16 cellular contexts compared by ENCODE assay signal in genomic region chr17:72152392-72152727, GRCh38. TPM values are rescaled to one million over a fixed set of nuclear protein-coding genes. Genes with fewer than 3 reads are reported as not detected.
DNase-seq lines count a peak whose midpoint lies in the region; ATAC-seq and TF ChIP-seq lines count a peak whose summit lies in the region.
"Had no signal": no experiment of that assay in that cellular context is flagged by ENCODE, and none has a peak within 500 bp of the region (broad histone marks: within the 10 kb centered on the region; RNA-seq: fewer than 3 reads in every experiment).

No MANE protein-coding gene starts in this region.

- TF ChIP-seq CTCF in H9 (conservative IDR thresholded peaks at IDR 0.05) (no peak), brain (conservative IDR thresholded peaks at IDR 0.05) (no peak), suprapubic skin (IDR thresholded peaks at IDR 0.05) (no peak)
- no peak for TF ChIP-seq CTCF in CD8-positive, alpha-beta T cell (IDR thresholded peaks at IDR 0.05)

- H2BK5ac ChIP-seq in H9 (ENCODE audit: insufficient read length, low read length), result no peak overlapping the region

- no peak overlapping the region for H3T11ph ChIP-seq in H9 (ENCODE audit: low read length)

- no peak overlapping the region for H3K9ac ChIP-seq in H9 (ENCODE audit: extremely low read depth, insufficient read length, low read length)

- H3K9me3 ChIP-seq in H9 (ENCODE audit: control insufficient read depth, low read depth, low read length), result no peaks in the 10 kb centered on the region
- no peaks in the 10 kb centered on the region for H3K9me3 ChIP-seq in right cardiac atrium (ENCODE audit: control insufficient read depth, low read length)
- no peaks in the 10 kb centered on the region for H3K9me3 ChIP-seq in suprapubic skin
- no peaks in the 10 kb centered on the region for H3K9me3 ChIP-seq in CD8-positive, alpha-beta T cell (ENCODE audit: low read length)
- H3K9me3 ChIP-seq: esophagus squamous epithelium, right lobe of liver, stomach had no signal

- H3K27me3 ChIP-seq in H9 (ENCODE audit: insufficient read depth, low read length), result no peaks in the 10 kb centered on the region
- H3K27me3 ChIP-seq in right cardiac atrium (ENCODE audit: control insufficient read depth, insufficient read depth), result no peaks in the 10 kb centered on the region
- no peaks in the 10 kb centered on the region for H3K27me3 ChIP-seq in suprapubic skin
- no peaks in the 10 kb centered on the region for H3K27me3 ChIP-seq in CD8-positive, alpha-beta T cell (ENCODE audit: insufficient read depth, low read length)
- H3K27me3 ChIP-seq: right lobe of liver, stomach had no signal

- TF ChIP-seq EP300 in suprapubic skin (IDR thresholded peaks at IDR 0.05), result no peak

- no peak overlapping the region for H3K4ac ChIP-seq in H9 (ENCODE audit: low read depth, low read length)

- H2BK20ac ChIP-seq in H9 (ENCODE audit: low read depth, low read length, poor library complexity, severe bottlenecking), result no peak overlapping the region

- no peak overlapping the region for H3K18ac ChIP-seq in H9 (ENCODE audit: insufficient read length, low read depth, low read length)

- no peak for TF ChIP-seq POLR2A in suprapubic skin (IDR thresholded peaks at IDR 0.05)

- H2BK12ac ChIP-seq in H9 (ENCODE audit: insufficient read length, low read depth, low read length), result peak overlapping the region; percentile 96

- no peak overlapping the region for H4K91ac ChIP-seq in H9 (ENCODE audit: insufficient read length, low read depth, low read length)

- no peak overlapping the region for H2AFZ ChIP-seq in H9 (ENCODE audit: low read length)

- H2BK120ac ChIP-seq in H9 (ENCODE audit: low read depth, low read length, poor library complexity, severe bottlenecking), result no peak overlapping the region

- H3K79me2 ChIP-seq in H9 (ENCODE audit: insufficient read depth, low read length), result no peaks in the 10 kb centered on the region

- DNase-seq in H9 (no peak), right cardiac atrium (no peak), suprapubic skin (ENCODE audit: low spot score in 2 of 2) (no peak), T-helper 2 cell (no peak)
- DNase-seq in CD8-positive, alpha-beta T cell, result no peak
- DNase-seq: activated naive CD8-positive, alpha-beta T cell treated with anti-CD3 and anti-CD28 coated beads for 36 hours; esophagus squamous epithelium; KG1; naive B cell; NCI-H146; NCI-H748 treated with DMSO at 0.1 percent for 48 hours; stomach; WERI-Rb-1 had no signal

- no peaks in the 10 kb centered on the region for H3K79me1 ChIP-seq in H9 (ENCODE audit: insufficient read depth, low read depth, low read length, poor library complexity, severe bottlenecking)

- intact Hi-C loops in right cardiac atrium (cut with DNase I), result no loop called here
- intact Hi-C loops in CD8-positive, alpha-beta T cell (cut with DNase I, micrococcal nuclease), result no loop called here

- H4K8ac ChIP-seq in H9 (replicated peaks; ENCODE audit: insufficient read length, low read depth, low read length), result no peak overlapping the region

- H3K23me2 ChIP-seq in H9 (ENCODE audit: insufficient read length, low read depth, low read length, poor library complexity, severe bottlenecking), result no peaks in the 10 kb centered on the region

- no peak overlapping the region for H3K4me3 ChIP-seq in right cardiac atrium (ENCODE audit: low read length)
- H3K4me3 ChIP-seq in suprapubic skin, result no peak overlapping the region
- no peak overlapping the region for H3K4me3 ChIP-seq in CD8-positive, alpha-beta T cell (ENCODE audit: low read depth, low read length)
- H3K4me3 ChIP-seq: esophagus squamous epithelium, right lobe of liver, stomach had no signal

- H2BK15ac ChIP-seq in H9 (ENCODE audit: low read depth, low read length), result no peak overlapping the region

- ATAC-seq in right cardiac atrium, result peak; percentile 68 to 72
- ATAC-seq in CD8-positive, alpha-beta T cell, result no peak
- ATAC-seq in GM21381 (IDR thresholded peaks at IDR 0.05; ENCODE audit: unreplicated experiment), result no peak

- CTCF ChIA-PET in CD8-positive, alpha-beta T cell (lab: Charles Lee), result no interaction called here

- H3K9me3 Mint-ChIP-seq in H9 (no peaks in the 10 kb centered on the region; a peak in 1 of 5 replicates), brain (peaks cover 0 to 6% (median 0%) of the 10 kb centered on the region in 5 experiments)
- H3K9me3 Mint-ChIP-seq in CD8-positive, alpha-beta T cell, result peaks cover 2% of the 10 kb centered on the region

- H4K20me1 ChIP-seq in H9 (ENCODE audit: control insufficient read depth, insufficient read depth, insufficient read length), result no peaks in the 10 kb centered on the region

- H4K5ac ChIP-seq in H9 (ENCODE audit: insufficient read length, low read depth, low read length), result no peak overlapping the region

- no peak overlapping the region for H2AK5ac ChIP-seq in H9 (ENCODE audit: insufficient read length, low read length)

- H3K27ac Mint-ChIP-seq in H9 (peak overlapping the region in 1 of 3 experiments; percentile 99; a peak in 4 of 7 replicates), brain (peak overlapping the region; percentile 78 to 97 (median 93))
- H3K27ac Mint-ChIP-seq in CD8-positive, alpha-beta T cell, result no peak overlapping the region
- H3K27ac Mint-ChIP-seq: activated naive CD8-positive, alpha-beta T cell treated with anti-CD3 and anti-CD28 coated beads for 36 hours had no signal

- WGBS in H9 (ENCODE audit: extremely low coverage, insufficient read length, low lambda C conversion rate), result no CpG with 5 or more reads among the region's 1 CpG
- WGBS in right cardiac atrium, result 31% methylated on average over 1 of the region's 1 CpG
- WGBS in suprapubic skin, result 11% methylated on average over 1 of the region's 1 CpG

- no peaks in the 10 kb centered on the region for H3K36me3 ChIP-seq in suprapubic skin
- no peaks in the 10 kb centered on the region for H3K36me3 ChIP-seq in CD8-positive, alpha-beta T cell (ENCODE audit: insufficient read depth, low read length)
- H3K36me3 ChIP-seq: esophagus squamous epithelium, right lobe of liver, stomach, WERI-Rb-1 had no signal

- H3K4me2 ChIP-seq in H9 (ENCODE audit: insufficient read depth, insufficient read length, low read length), result no peak overlapping the region

- POLR2A ChIA-PET in CD8-positive, alpha-beta T cell (lab: Charles Lee), result interaction anchor here (0.7 kb wide), 1 partner anchor 838 kb away, joined by 4 read pairs; no protein-coding TSS in a partner anchor

- H3K36me3 Mint-ChIP-seq in H9 (ENCODE audit: insufficient read depth in 1 of 3, low read depth in 3 of 3) (no peaks in the 10 kb centered on the region), brain (no peaks in the 10 kb centered on the region)
- no peaks in the 10 kb centered on the region for H3K36me3 Mint-ChIP-seq in CD8-positive, alpha-beta T cell
- H3K36me3 Mint-ChIP-seq: activated naive CD8-positive, alpha-beta T cell treated with anti-CD3 and anti-CD28 coated beads for 36 hours; naive B cell had no signal

- H3K4me1 Mint-ChIP-seq in H9, result peaks cover 46 to 50% of the 10 kb centered on the region in 2 experiments
- H3K4me1 Mint-ChIP-seq in brain, result peaks cover 49% of the 10 kb centered on the region
- no peaks in the 10 kb centered on the region for H3K4me1 Mint-ChIP-seq in CD8-positive, alpha-beta T cell (ENCODE audit: low read depth)
- H3K4me1 Mint-ChIP-seq: activated naive CD8-positive, alpha-beta T cell treated with anti-CD3 and anti-CD28 coated beads for 36 hours; naive B cell had no signal

- no peak overlapping the region for H3K27ac ChIP-seq in H9 (ENCODE audit: insufficient read length, low read depth, low read length)
- H3K27ac ChIP-seq in right cardiac atrium (ENCODE audit: low read length), result peak overlapping the region; percentile 31
- H3K27ac ChIP-seq in suprapubic skin, result peak overlapping the region; percentile 24
- H3K27ac ChIP-seq in CD8-positive, alpha-beta T cell (ENCODE audit: low read depth, low read length), result no peak overlapping the region
- H3K27ac ChIP-seq: WERI-Rb-1 had no signal

- no peak overlapping the region for H3K56ac ChIP-seq in H9 (ENCODE audit: insufficient read length, low read depth, low read length)

- no peak overlapping the region for H3K14ac ChIP-seq in H9 (ENCODE audit: insufficient read depth, low read length)

- H3K27me3 Mint-ChIP-seq in H9 (ENCODE audit: low read depth), result peaks cover 5% of the 10 kb centered on the region
- H3K27me3 Mint-ChIP-seq in brain, result no peaks in the 10 kb centered on the region
- peaks cover 4% of the 10 kb centered on the region for H3K27me3 Mint-ChIP-seq in CD8-positive, alpha-beta T cell (ENCODE audit: low read depth)

- H3K4me3 Mint-ChIP-seq in H9, result no peak overlapping the region
- peak overlapping the region in 3 of 5 experiments; percentile 9 to 55 (median 50) for H3K4me3 Mint-ChIP-seq in brain
- no peak overlapping the region for H3K4me3 Mint-ChIP-seq in CD8-positive, alpha-beta T cell
- H3K4me3 Mint-ChIP-seq: activated naive CD8-positive, alpha-beta T cell treated with anti-CD3 and anti-CD28 coated beads for 36 hours; naive B cell had no signal

- H3K23ac ChIP-seq in H9 (ENCODE audit: insufficient read length, low read depth, low read length), result no peak overlapping the region

- peaks cover 13% of the 10 kb centered on the region; the same call in 1 of the 2 replicates for H3K4me1 ChIP-seq in H9 (ENCODE audit: insufficient read depth, low read length)
- peaks cover 2% of the 10 kb centered on the region for H3K4me1 ChIP-seq in right cardiac atrium (ENCODE audit: control insufficient read depth, insufficient read depth, low read length)
- peaks cover 6% of the 10 kb centered on the region for H3K4me1 ChIP-seq in suprapubic skin
- H3K4me1 ChIP-seq in CD8-positive, alpha-beta T cell (ENCODE audit: insufficient read depth, low read length), result no peaks in the 10 kb centered on the region

RNA-seq across cellular contexts. Expression of gene SOX9, which starts 31.5 kb away (rescaled TPM):
- total RNA-seq in H9 (2021) (1.2 and 1.3 TPM in 2 replicates), right cardiac atrium (10 to 100 TPM; 10.5 to 23.5 (median 20.6) TPM), suprapubic skin (10 to 100 TPM; 30.0 to 52.3 (median 42.9) TPM)
- polyA plus RNA-seq in brain (ENCODE audit: insufficient read depth, low read depth, low replicate concordance) (35.4 TPM), right cardiac atrium (12.5 TPM)
- total RNA-seq in CD8-positive, alpha-beta T cell, result not detected
- total RNA-seq: activated naive CD8-positive, alpha-beta T cell treated with anti-CD3 and anti-CD28 coated beads for 36 hours had no signal

Comparison
In these comparisons a context has a peak if more than half of its experiments do, and no peak if none do; other contexts are left out.
1. H3K27ac ChIP-seq: peak in right cardiac atrium (single experiment) and suprapubic skin (single experiment); none in H9 (single experiment) and CD8-positive, alpha-beta T cell (single experiment).
2. H3K4me3 Mint-ChIP-seq: peak in brain (3 of 5); none in H9 (0 of 2) and CD8-positive, alpha-beta T cell (single experiment).
3. ATAC-seq: peak in right cardiac atrium (2 of 2); none in CD8-positive, alpha-beta T cell (single experiment) and GM21381 (single experiment).